Comparison of ENCODE assay signal across 1 cellular context in genomic region chr14:102693006-102693755, GRCh38.
TF ChIP-seq lines count a peak whose summit lies in the region.

No MANE protein-coding gene starts in this region.

TF ChIP-seq in GM23338, 12 proteins besides CTCF, POLR2A, EP300 and RAD21 (continued from another document):
- TF ChIP-seq ZNF462 (CRISPR knock-in tag; IDR thresholded peaks at IDR 0.05) = no peak
- TF ChIP-seq CREB1 (CRISPR knock-in tag; IDR thresholded peaks at IDR 0.05; ENCODE audit: low read depth) = no peak
- no peak for TF ChIP-seq NANOG (IDR thresholded peaks at IDR 0.05; ENCODE audit: borderline replicate concordance)
- TF ChIP-seq EZH2phosphoT487 (IDR thresholded peaks at IDR 0.05; ENCODE audit: unreplicated experiment) = no peak
- TF ChIP-seq EZH2 (IDR thresholded peaks at IDR 0.05; ENCODE audit: low read depth, unreplicated experiment) = no peak
